27 cellular contexts compared by ENCODE assay signal in genomic region chr3:159838936-159839335, GRCh38. TPM values are rescaled to one million over a fixed set of nuclear protein-coding genes. Genes with fewer than 3 reads are reported as not detected.
A peak's percentile ranks its signal among the peaks of the same experiment; 100 is the strongest.
DNase-seq lines count a peak whose midpoint lies in the region; ATAC-seq, FAIRE-seq and TF ChIP-seq lines count a peak whose summit lies in the region.
"Had no signal": no experiment of that assay in that cellular context is flagged by ENCODE, and none has a peak within 500 bp of the region (broad histone marks: within the 10 kb centered on the region; RNA-seq: fewer than 3 reads in every experiment).

No MANE protein-coding gene starts in this region.

- peaks cover 16% of the 10 kb centered on the region for H3K4me1 Mint-ChIP-seq in MCF 10A (ENCODE audit: insufficient read depth, unreplicated experiment)
- H3K4me1 Mint-ChIP-seq in glutamatergic neuron (ENCODE audit: low read depth, unreplicated experiment), result peaks cover 23% of the 10 kb centered on the region
- H3K4me1 Mint-ChIP-seq: CD4-positive, alpha-beta memory T cell had no signal

- H3K4me3 Mint-ChIP-seq in MCF 10A (ENCODE audit: unreplicated experiment) (no peak overlapping the region), glutamatergic neuron (ENCODE audit: unreplicated experiment) (peak overlapping the region; percentile 79)
- H3K4me3 Mint-ChIP-seq: HFFc6 had no signal

- H3K36me3 ChIP-seq in mammary epithelial cell (ENCODE audit: insufficient read depth, low read length) (no peaks in the 10 kb centered on the region), neuron (ENCODE audit: insufficient read depth, low read length) (no peaks in the 10 kb centered on the region)

- H3K9me3 ChIP-seq in mammary epithelial cell (replicated peaks; ENCODE audit: insufficient read depth, low read length) (no peaks in the 10 kb centered on the region), neuron (ENCODE audit: low read length) (no peaks in the 10 kb centered on the region)
- H3K9me3 ChIP-seq: A549 had no signal

- ATAC-seq in omental fat pad (ENCODE audit: low FRiP score), result no peak
- ATAC-seq: A549; left lobe of liver; naive thymus-derived CD4-positive, alpha-beta T cell had no signal

- DNase-seq in mammary epithelial cell (no peak), MCF 10A (ENCODE audit: unreplicated experiment) (no peak), glutamatergic neuron (no peak), SKM-1 treated with dmso at 0.1 percent for 144 hours (lab: John Stamatoyannopoulos, UW; ENCODE audit: unreplicated experiment) (no peak), GM19239 (ENCODE audit: insufficient read length, low spot score) (no peak), omental fat pad (ENCODE audit: low spot score) (no peak)
- DNase-seq: activated CD4-positive, alpha-beta T cell treated with anti-CD3 and anti-CD28 coated beads for 48 hours; activated CD8-positive, alpha-beta memory T cell treated with anti-CD3 and anti-CD28 coated beads for 24 hours; activated T-cell treated with anti-CD3 and anti-CD28 coated beads, Interleukin-2, amount 50 U/mL, for 24 hours; CD4-positive, alpha-beta memory T cell; EL; foreskin fibroblast; GOT3; HFFc6; naive thymus-derived CD4-positive, alpha-beta T cell; NCI-H1436; NCI-H2081 treated with DMSO at 0.1 percent for 48 hours; OCI-M1; stimulated activated naive B cell treated with anti-CD40 and anti-IgM and Interleukin-4, amounts not matched to agents 10 μg/mL and 1 μg/mL and 100 μg/mL, for 72 hours had no signal

- no peak for TF ChIP-seq CTCF in mammary epithelial cell (conservative IDR thresholded peaks at IDR 0.05 in 1 of 2, IDR thresholded peaks at IDR 0.05 in 1 of 2; ENCODE audit: extremely low read depth in 1 of 2, insufficient read depth in 1 of 2, low read depth in 1 of 2, low read length in 2 of 2)
- no peak for TF ChIP-seq CTCF in MCF 10A (IDR thresholded peaks at IDR 0.05; ENCODE audit: unreplicated experiment)
- no peak for TF ChIP-seq CTCF in glutamatergic neuron (IDR thresholded peaks at IDR 0.05; ENCODE audit: partially characterized antibody, unreplicated experiment)
- TF ChIP-seq CTCF in omental fat pad (IDR thresholded peaks at IDR 0.05), result no peak

- POLR2A ChIA-PET in MCF 10A (lab: Yijun Ruan, JAX), result interaction anchor here (0.6 to 13.6 kb wide), 8 partner anchors 8 to 1479 kb away, joined by 3 to 181 read pairs (median 16); no protein-coding TSS in a partner anchor

- H2AFZ ChIP-seq in mammary epithelial cell (ENCODE audit: low read depth, low read length) (no peak overlapping the region), neuron (ENCODE audit: low read depth, low read length) (no peak overlapping the region)

- BruUV-seq in mammary epithelial cell (replicated peaks; lab: Mats Ljungman, UMichigan) (no TSS peak), MCF 10A (replicated peaks; lab: Mats Ljungman, UMichigan) (no TSS peak)

- no peaks in the 10 kb centered on the region for H4K20me1 ChIP-seq in mammary epithelial cell (ENCODE audit: insufficient read depth, low read length)

- H3K27me3 Mint-ChIP-seq in MCF 10A (ENCODE audit: insufficient read depth, unreplicated experiment) (no peaks in the 10 kb centered on the region), glutamatergic neuron (ENCODE audit: unreplicated experiment) (no peaks in the 10 kb centered on the region)

- no peaks in the 10 kb centered on the region for H3K27me3 ChIP-seq in mammary epithelial cell (ENCODE audit: insufficient read depth, low read length)
- no peaks in the 10 kb centered on the region for H3K27me3 ChIP-seq in neuron (ENCODE audit: insufficient read depth, low read length)

- dilution Hi-C loops in mammary epithelial cell (cut with HindIII; ENCODE audit: low sequenced_read_pairs), result no loop called here

- H3K27ac Mint-ChIP-seq in MCF 10A (ENCODE audit: low read depth, unreplicated experiment) (no peak overlapping the region), glutamatergic neuron (ENCODE audit: unreplicated experiment) (peak overlapping the region; percentile 82)
- H3K27ac Mint-ChIP-seq: activated T-cell treated with anti-CD3 and anti-CD28 coated beads, Interleukin-2, amount 50 U/mL, for 24 hours; CD4-positive, alpha-beta memory T cell; naive thymus-derived CD4-positive, alpha-beta T cell; stimulated activated naive B cell treated with anti-CD40 and anti-IgM and Interleukin-4, amounts not matched to agents 10 μg/mL and 1 μg/mL and 100 μg/mL, for 72 hours had no signal

- peak overlapping the region; percentile 2 for H3K9ac ChIP-seq in mammary epithelial cell (ENCODE audit: insufficient read depth, low read length)
- H3K9ac ChIP-seq: KMS-11, parathyroid adenoma had no signal

- peaks cover 92% of the 10 kb centered on the region for H3K79me2 ChIP-seq in mammary epithelial cell (ENCODE audit: insufficient read depth, low read length)
- H3K79me2 ChIP-seq: parathyroid adenoma had no signal

- WGBS in mammary epithelial cell (ENCODE audit: low coverage, missing lambda C conversion rate), result 100% methylated on average over 1 of the region's 2 CpGs

- no peaks in the 10 kb centered on the region for H3K36me3 Mint-ChIP-seq in MCF 10A (ENCODE audit: insufficient read depth, unreplicated experiment)
- no peaks in the 10 kb centered on the region for H3K36me3 Mint-ChIP-seq in glutamatergic neuron (ENCODE audit: unreplicated experiment)
- H3K36me3 Mint-ChIP-seq: CD4-positive, alpha-beta memory T cell; naive thymus-derived CD4-positive, alpha-beta T cell; stimulated activated naive B cell treated with anti-CD40 and anti-IgM and Interleukin-4, amounts not matched to agents 10 μg/mL and 1 μg/mL and 100 μg/mL, for 72 hours had no signal

- intact Hi-C loops in mammary epithelial cell (cut with micrococcal nuclease), result no loop called here
- intact Hi-C loops in MCF 10A (cut with micrococcal nuclease), result no loop called here

- H3K4me3 ChIP-seq in mammary epithelial cell (replicated peaks in 1 of 3; ENCODE audit: insufficient read depth in 1 of 3, low read depth in 2 of 3, low read length in 3 of 3), result no peak overlapping the region
- peak overlapping the region; percentile 83 for H3K4me3 ChIP-seq in neuron (ENCODE audit: low read length)
- H3K4me3 ChIP-seq: A549 had no signal

- in situ Hi-C loops in mammary epithelial cell (cut with MboI; ENCODE audit: low sequenced_read_pairs in 2 of 2), result no loop called here

- no peak for FAIRE-seq in GM19239 (lab: Jason Lieb, UNC)
- FAIRE-seq: A549, GM12878 had no signal

- H3K9me3 Mint-ChIP-seq in MCF 10A (ENCODE audit: unreplicated experiment), result no peaks in the 10 kb centered on the region
- H3K9me3 Mint-ChIP-seq in glutamatergic neuron (ENCODE audit: unreplicated experiment), result peaks cover 7% of the 10 kb centered on the region
- H3K9me3 Mint-ChIP-seq: activated T-cell treated with anti-CD3 and anti-CD28 coated beads, Interleukin-2, amount 50 U/mL, for 24 hours; CD4-positive, alpha-beta memory T cell; HFFc6; naive thymus-derived CD4-positive, alpha-beta T cell; stimulated activated naive B cell treated with anti-CD40 and anti-IgM and Interleukin-4, amounts not matched to agents 10 μg/mL and 1 μg/mL and 100 μg/mL, for 72 hours had no signal

- CTCF ChIA-PET in mammary epithelial cell (lab: Charles Lee; ENCODE audit: low non-redundant PET), result no interaction called here
- CTCF ChIA-PET in MCF 10A (lab: Yijun Ruan, JAX), result interaction anchor here (0.6 to 7.2 kb wide), 17 partner anchors 10 to 1964 kb away, joined by 3 to 49 read pairs (median 4); no protein-coding TSS in a partner anchor

- H3K4me1 ChIP-seq in mammary epithelial cell (ENCODE audit: insufficient read depth, low read length) (peaks cover 46% of the 10 kb centered on the region), neuron (ENCODE audit: insufficient read depth, low read length) (peaks cover 23% of the 10 kb centered on the region)
- H3K4me1 ChIP-seq: parathyroid adenoma had no signal

- H3K27ac ChIP-seq in mammary epithelial cell (ENCODE audit: insufficient read depth, low read depth, low read length) (no peak overlapping the region), temporal lobe (ENCODE audit: low read depth, low read length) (peak overlapping the region; percentile 5)
- H3K27ac ChIP-seq: HL-60, KMS-11, parathyroid adenoma had no signal

- no peak overlapping the region for H3K4me2 ChIP-seq in mammary epithelial cell (ENCODE audit: insufficient read depth, low read depth, low read length)
- H3K4me2 ChIP-seq: A549, KMS-11 had no signal

RNA-seq across cellular contexts. Expression of gene SCHIP1, which starts 0.7 kb away (rescaled TPM):
- total RNA-seq in mammary epithelial cell (1 to 10 TPM; 5.4 to 8.5 TPM), MCF 10A (2022) (1.2 and 5.9 TPM in 2 replicates), glutamatergic neuron (ENCODE audit: unreplicated experiment) (76.3 TPM), temporal lobe (34.7 TPM), omental fat pad (10 to 100 TPM in 1 of 4 donors, 1 to 10 TPM in 3; 2.7 to 13.9 (median 6.0) TPM)
- polyA plus RNA-seq in mammary epithelial cell, result 5.7 TPM
- 1.2 TPM for polyA minus RNA-seq in mammary epithelial cell
- total RNA-seq: CD4-positive, alpha-beta memory T cell; naive thymus-derived CD4-positive, alpha-beta T cell had no signal
- polyA plus RNA-seq: CD4-positive, alpha-beta memory T cell; naive thymus-derived CD4-positive, alpha-beta T cell had no signal
